1 cellular context compared by ENCODE assay signal in the genomic region with DNA sequence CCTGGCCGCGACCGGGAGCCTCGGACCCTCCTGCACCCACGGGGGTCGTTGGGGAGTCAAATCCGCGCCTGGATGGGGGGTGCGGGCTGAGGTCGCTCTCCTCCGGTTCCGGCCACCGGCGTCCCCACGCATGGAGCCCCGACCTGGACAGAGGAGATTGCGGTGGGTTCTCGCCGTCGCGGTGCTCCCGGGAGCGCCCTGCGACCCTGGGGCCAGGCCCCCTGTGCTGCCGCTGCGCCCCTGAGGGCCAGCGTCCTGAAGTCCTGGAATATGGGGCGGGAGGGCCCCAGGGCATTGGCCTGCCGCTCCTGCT.
TF ChIP-seq lines count a peak whose summit lies in the region.

No MANE protein-coding gene starts in this region.

TF ChIP-seq in H1, 55 proteins besides CTCF, POLR2A, EP300 and RAD21:
- TF ChIP-seq NRF1 (IDR thresholded peaks at IDR 0.05; ENCODE audit: low read depth, low read length) (no peak), BRCA1 (IDR thresholded peaks at IDR 0.05; ENCODE audit: low read depth, low read length) (no peak), SAP30 (IDR thresholded peaks at IDR 0.05; ENCODE audit: insufficient read depth, insufficient replicate concordance, low read length) (no peak), POLR2AphosphoS5 (IDR thresholded peaks at IDR 0.05; ENCODE audit: low read depth, low read length) (no peak), CREB1 (IDR thresholded peaks at IDR 0.05) (no peak), RBBP5 (IDR thresholded peaks at IDR 0.05; ENCODE audit: borderline replicate concordance, low read depth, low read length) (no peak), SIX5 (IDR thresholded peaks at IDR 0.05; ENCODE audit: low read depth, low read length) (no peak), BACH1 (IDR thresholded peaks at IDR 0.05; ENCODE audit: low read length) (no peak), CHD1 (IDR thresholded peaks at IDR 0.05; ENCODE audit: low read depth, low read length) (no peak), YY1 (IDR thresholded peaks at IDR 0.05; ENCODE audit: low read depth, low read length) (no peak), SIRT6 (IDR thresholded peaks at IDR 0.05; ENCODE audit: low read length) (no peak), KDM5A (IDR thresholded peaks at IDR 0.05; ENCODE audit: low read length) (no peak)
